In the genomic region with DNA sequence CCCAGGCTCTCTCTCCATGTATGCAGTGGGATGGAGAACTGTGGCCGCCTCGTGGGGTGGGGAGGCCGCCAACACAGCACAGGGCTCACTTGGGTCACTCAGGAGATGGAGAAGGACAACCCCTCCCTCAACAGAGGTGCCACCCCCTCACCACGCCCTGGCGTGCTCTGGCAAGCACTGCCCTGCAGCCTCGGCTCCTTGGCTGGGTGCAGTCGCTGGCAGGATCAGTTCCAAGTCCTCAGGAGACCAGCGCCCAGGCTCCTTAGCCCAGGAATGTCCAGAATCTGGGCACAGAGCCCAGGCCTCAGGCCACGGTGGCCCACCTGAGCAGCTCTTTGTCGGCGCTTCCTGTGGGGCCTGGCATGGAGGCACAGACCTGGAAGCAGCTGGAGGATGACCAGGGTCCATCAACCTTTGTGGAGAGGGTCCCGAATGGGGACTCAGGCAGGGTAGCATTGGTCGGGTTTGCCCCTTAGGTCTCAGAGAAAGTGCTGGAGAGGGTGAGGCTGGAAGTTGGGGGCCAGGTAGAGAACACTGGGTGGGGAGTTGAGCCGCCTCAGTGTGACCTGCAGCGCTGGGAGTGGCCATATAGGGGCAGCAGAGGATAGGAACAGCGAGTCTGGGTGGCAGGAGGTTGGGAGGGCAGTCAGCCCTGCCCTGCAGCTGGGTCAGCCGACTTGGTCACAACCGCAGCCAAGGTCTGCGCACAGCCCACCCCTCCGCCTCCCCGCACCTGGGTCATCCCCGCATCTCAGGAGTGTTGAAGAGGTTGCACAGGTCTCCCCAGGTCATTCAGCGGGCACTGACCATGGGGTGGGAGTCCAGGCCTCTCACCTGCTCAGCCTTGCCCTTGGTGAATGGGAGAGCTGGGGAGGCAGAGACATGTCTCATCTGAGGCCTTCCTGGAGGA, we compare ENCODE assay signal across 8 cellular contexts. TPM values are rescaled to one million over a fixed set of nuclear protein-coding genes. Genes with fewer than 3 reads are reported as not detected.
DNase-seq lines count a peak whose midpoint lies in the region; ATAC-seq, FAIRE-seq and TF ChIP-seq lines count a peak whose summit lies in the region.

No MANE protein-coding gene starts in this region.

- TF ChIP-seq POLR2A in IMR-90 (IDR thresholded peaks at IDR 0.05; ENCODE audit: low read depth, low read length): peak; percentile 61; the same call in 1 of the 2 replicates
- no peak for TF ChIP-seq POLR2A in HepG2 (IDR thresholded peaks at IDR 0.05; ENCODE audit: insufficient read depth in 1 of 2, low read depth in 2 of 2, low read length in 2 of 2)

- H3K27ac Mint-ChIP-seq in T-helper 17 cell: no peak overlapping the region

- peak; percentile 100 for ATAC-seq in IMR-90 (ENCODE audit: low read depth)
- peak; percentile 57 for ATAC-seq in T-helper 17 cell
- peak; percentile 82 for ATAC-seq in HepG2
- ATAC-seq in HG03139 (IDR thresholded peaks at IDR 0.05; ENCODE audit: unreplicated experiment): no peak
- no peak for ATAC-seq in HG03378 (IDR thresholded peaks at IDR 0.05; ENCODE audit: unreplicated experiment)

- no peak overlapping the region for H3K4me3 Mint-ChIP-seq in T-helper 17 cell

- peak; percentile 98 for TF ChIP-seq CTCF in IMR-90 (conservative IDR thresholded peaks at IDR 0.05; ENCODE audit: low read depth, low read length)
- peak; percentile 80 for TF ChIP-seq CTCF in colonic mucosa (IDR thresholded peaks at IDR 0.05)
- peak; percentile 99 for TF ChIP-seq CTCF in HepG2 (CRISPR knock-in tag; IDR thresholded peaks at IDR 0.05)

- H3K9me1 ChIP-seq in IMR-90 (ENCODE audit: insufficient read depth, low read length): no peaks in the 10 kb centered on the region; the same call in 1 of the 2 replicates

- peak overlapping the region; percentile 44 for H2AFZ ChIP-seq in IMR-90 (replicated peaks; ENCODE audit: low read length, poor library complexity)
- H2AFZ ChIP-seq in HepG2 (ENCODE audit: low read length): no peak overlapping the region

- TF ChIP-seq RAD21 in IMR-90 (IDR thresholded peaks at IDR 0.05; ENCODE audit: low read length) (peak; percentile 99), HepG2 (CRISPR knock-in tag; IDR thresholded peaks at IDR 0.05) (peak; percentile 99)

- peak overlapping the region; percentile 93 for H2BK20ac ChIP-seq in IMR-90 (ENCODE audit: low read depth, low read length)

- H2BK5ac ChIP-seq in IMR-90 (ENCODE audit: low read depth, low read length, poor library complexity, severe bottlenecking): peak overlapping the region; percentile 29

- POLR2A ChIA-PET in IMR-90 (lab: Charles Lee; ENCODE audit: unreplicated experiment): no interaction called here
- POLR2A ChIA-PET in HepG2 (lab: Yijun Ruan, JAX): interaction anchor here (1.2 to 1.3 kb wide), 2 partner anchors 8 to 58 kb away, joined by 4 to 6 read pairs; partner anchors contain the start of gene SUSD2

- H4K5ac ChIP-seq in IMR-90 (ENCODE audit: low read depth, low read length): peak overlapping the region; percentile 80

- H4K20me1 ChIP-seq in IMR-90 (ENCODE audit: insufficient read depth, low read length) (no peaks in the 10 kb centered on the region), HepG2 (ENCODE audit: insufficient read depth, low read length) (no peaks in the 10 kb centered on the region)

- H3K27me3 Mint-ChIP-seq in T-helper 17 cell: no peaks in the 10 kb centered on the region

- peak overlapping the region; percentile 87; the same call in 2 of the 3 replicates for H2BK15ac ChIP-seq in IMR-90 (ENCODE audit: low read depth, low read length)

- H3K36me3 Mint-ChIP-seq in T-helper 17 cell (ENCODE audit: low read depth): no peaks in the 10 kb centered on the region

- no peaks in the 10 kb centered on the region for H3K9me3 ChIP-seq in IMR-90 (ENCODE audit: control insufficient read depth, insufficient read depth, low read length)
- no peaks in the 10 kb centered on the region for H3K9me3 ChIP-seq in T-helper 17 cell (ENCODE audit: control insufficient read depth, low read length, poor library complexity, severe bottlenecking)
- H3K9me3 ChIP-seq in colonic mucosa: no peaks in the 10 kb centered on the region
- H3K9me3 ChIP-seq in HepG2 (ENCODE audit: low read length): no peaks in the 10 kb centered on the region

- H3K79me1 ChIP-seq in IMR-90 (ENCODE audit: low read depth in 1 of 2, low read length in 2 of 2): no peaks in the 10 kb centered on the region

- intact Hi-C loops in IMR-90 (cut with micrococcal nuclease): loop anchor here (1.0 to 5.0 kb wide), 4 partner anchors 19 to 338 kb away; no protein-coding TSS in a partner anchor
- intact Hi-C loops in colonic mucosa (cut with DNase I): loop anchor here (5.0 kb wide), 2 partner anchors 43 to 58 kb away; partner anchors contain the start of gene GGT5
- intact Hi-C loops in HepG2 (cut with micrococcal nuclease; ENCODE audit: unreplicated experiment): loop anchor here (1.0 kb wide), 2 partner anchors 42 to 58 kb away; no protein-coding TSS in a partner anchor

- no peaks in the 10 kb centered on the region for H3K27me3 ChIP-seq in IMR-90 (ENCODE audit: control insufficient read depth, insufficient read depth, low read length)
- H3K27me3 ChIP-seq in colonic mucosa: no peaks in the 10 kb centered on the region
- H3K27me3 ChIP-seq in HepG2 (ENCODE audit: control insufficient read depth in 1 of 2, insufficient read depth in 2 of 2, low read length in 2 of 2): no peaks in the 10 kb centered on the region

- peak overlapping the region; percentile 99 for H2BK120ac ChIP-seq in IMR-90 (ENCODE audit: low read depth, low read length)

- H3K36me3 ChIP-seq in IMR-90 (ENCODE audit: control insufficient read depth, insufficient read depth, low read length) (no peaks in the 10 kb centered on the region), colonic mucosa (no peaks in the 10 kb centered on the region), HepG2 (replicated peaks in 1 of 2; ENCODE audit: control insufficient read depth in 1 of 2, insufficient read depth in 2 of 2, low read length in 2 of 2) (no peaks in the 10 kb centered on the region)

- DNase-seq in EL: peak; percentile 62
- DNase-seq in IMR-90: peak; percentile 50
- no peak for DNase-seq in T-helper 17 cell
- peak; percentile 75 for DNase-seq in colonic mucosa
- peak; percentile 52 for DNase-seq in HepG2 (ENCODE audit: low spot score)
- DNase-seq in stimulated activated CD8-positive, alpha-beta memory T cell treated with anti-CD3 and anti-CD28 coated beads, Interleukin-15, amount 100 ng/mL, for 1 hour (ENCODE audit: low read depth): peak; percentile 12

- H3K4me3 ChIP-seq in IMR-90 (ENCODE audit: insufficient read depth, low read depth, low read length) (no peak overlapping the region), colonic mucosa (no peak overlapping the region), HepG2 (replicated peaks in 1 of 3; ENCODE audit: insufficient read depth in 1 of 3, low read depth in 2 of 3, low read length in 3 of 3) (peak overlapping the region in 1 of 3 experiments; percentile 30; a peak in 1 of 6 replicates)

- dilution Hi-C loops in IMR-90 (cut with HindIII; ENCODE audit: low sequenced_read_pairs, unreplicated experiment): no loop called here

- no peak overlapping the region for H3K23ac ChIP-seq in IMR-90 (ENCODE audit: low read depth, low read length)

- BruUV-seq in IMR-90 (replicated peaks; lab: Mats Ljungman, UMichigan): no TSS peak
- no TSS peak for BruUV-seq in HepG2 (replicated peaks; lab: Mats Ljungman, UMichigan)

- peak; percentile 80 for FAIRE-seq in HepG2 (lab: Jason Lieb, UNC)

- CTCF ChIA-PET in IMR-90 (lab: Yijun Ruan, JAX): interaction anchor here (0.6 to 1.5 kb wide), 7 partner anchors 9 to 327 kb away, joined by 3 to 13 read pairs (median 3); partner anchors contain the start of gene GGT5
- CTCF ChIA-PET in HepG2 (lab: Yijun Ruan, JAX; ENCODE audit: low intra/inter-chr PET ratio, low total read pairs): interaction anchor here (1.7 to 3.5 kb wide), 3 partner anchors 41 to 70 kb away, joined by 9 to 61 read pairs (median 33); no protein-coding TSS in a partner anchor

- H3K4ac ChIP-seq in IMR-90 (ENCODE audit: low read depth, low read length): peak overlapping the region; percentile 90

- no peak overlapping the region for H3K9ac ChIP-seq in IMR-90 (ENCODE audit: low read depth, low read length)
- H3K9ac ChIP-seq in colonic mucosa (ENCODE audit: low read depth in 2 of 2, low read length in 2 of 2): no peak overlapping the region
- no peak overlapping the region for H3K9ac ChIP-seq in HepG2 (ENCODE audit: insufficient read depth, low read depth, low read length)

- H3K79me2 ChIP-seq in HepG2 (ENCODE audit: insufficient read depth, low read length): no peaks in the 10 kb centered on the region

- H3K4me1 ChIP-seq in IMR-90 (ENCODE audit: control insufficient read depth, insufficient read depth, low read length): peaks cover 10% of the 10 kb centered on the region
- no peaks in the 10 kb centered on the region for H3K4me1 ChIP-seq in colonic mucosa
- peaks cover 26% of the 10 kb centered on the region for H3K4me1 ChIP-seq in HepG2 (ENCODE audit: insufficient read depth, low read length)

- 31% methylated on average over 12 of the region's 23 CpGs; no CpG with 5 or more reads in 1 of the 2 experiments for WGBS in IMR-90 (ENCODE audit: extremely low coverage in 2 of 2, insufficient read length in 1 of 2), 2 experiments
- 25% methylated on average over 4 of the region's 23 CpGs for WGBS in HepG2 (ENCODE audit: low lambda C conversion rate)

- in situ Hi-C loops in IMR-90 (cut with MboI; ENCODE audit: low sequenced_read_pairs): no loop called here
- in situ Hi-C loops in HepG2 (cut with HindIII; ENCODE audit: extremely low pct_ligation_motif_present, low pct_unique_long_range_greater_than_20kb): loop anchor here (5.0 kb wide), 1 partner anchor 58 kb away; the partner anchor contains the start of gene GGT5

- H4K8ac ChIP-seq in IMR-90 (ENCODE audit: low read depth in 2 of 2, low read length in 2 of 2): peak overlapping the region; percentile 34 to 90; a peak in 2 of 4 replicates

- peak overlapping the region; percentile 35 for H2AK9ac ChIP-seq in IMR-90 (replicated peaks; ENCODE audit: low read depth, low read length, poor library complexity)

- H3K27ac ChIP-seq in IMR-90 (ENCODE audit: insufficient read depth, low read length) (peak overlapping the region; percentile 16), colonic mucosa (no peak overlapping the region), HepG2 (ENCODE audit: extremely low read length, insufficient read depth, low read length) (no peak overlapping the region)

- H3K56ac ChIP-seq in IMR-90 (ENCODE audit: extremely low read depth, insufficient read depth, low read length): no peak overlapping the region

- no peaks in the 10 kb centered on the region for H3K4me1 Mint-ChIP-seq in T-helper 17 cell

- H4K91ac ChIP-seq in IMR-90 (ENCODE audit: insufficient read depth, low read depth, low read length): peak overlapping the region; percentile 91

- peak overlapping the region; percentile 0 for H3K14ac ChIP-seq in IMR-90 (replicated peaks; ENCODE audit: low read depth, low read length)

- H3K4me2 ChIP-seq in IMR-90 (ENCODE audit: low read depth, low read length) (no peak overlapping the region), HepG2 (ENCODE audit: low read depth, low read length) (peak overlapping the region; percentile 64)

- peak overlapping the region; percentile 94 for H2AK5ac ChIP-seq in IMR-90 (ENCODE audit: low read depth, low read length)

- TF ChIP-seq EP300 in HepG2 (IDR thresholded peaks at IDR 0.05; ENCODE audit: low read depth in 2 of 2, low read length in 2 of 2) (no peak), HepG2 (CRISPR knock-in tag; IDR thresholded peaks at IDR 0.05; ENCODE audit: borderline replicate concordance) (no peak)

- H3K18ac ChIP-seq in IMR-90 (ENCODE audit: low read depth, low read length): peak overlapping the region; percentile 5

RNA-seq across cellular contexts. Expression of gene SUSD2, which starts 8.2 kb away (rescaled TPM):
- total RNA-seq in IMR-90 (2012; rRNA removed) (0.18 and 0.28 TPM in 2 replicates), T-helper 17 cell (1 to 10 TPM in 1 of 2 donors, under 1 TPM in 1; 0.80 to 1.1 TPM), colonic mucosa (1 to 10 TPM; 1.2 to 2.4 TPM), HepG2 (2016; rRNA removed; fragmentation: Illumina TruSeq; extraction: Trizol) (0.94 and 2.1 TPM in 2 replicates)
- polyA plus RNA-seq in IMR-90 (2012; rRNA removed) (1.6 and 2.4 TPM in 2 replicates), HepG2 (2011; rRNA removed) (11.0 and 12.7 TPM in 2 replicates)
- 1.1 and 1.9 TPM in 2 replicates for polyA plus RNA-seq in IMR-90 (2012; cell fraction: cytosol; rRNA removed)
- polyA plus RNA-seq in IMR-90 (2012; cell fraction: nucleus; rRNA removed; ENCODE audit: low replicate concordance): 1.9 and 4.1 TPM in 2 replicates
- total RNA-seq in HepG2 (2016; cell fraction: cytosol; rRNA removed; fragmentation: Illumina TruSeq; extraction: Trizol; ENCODE audit: low read depth): 0.20 and 0.44 TPM in 2 replicates
- total RNA-seq in HepG2 (2016; cell fraction: insoluble cytoplasmic fraction; rRNA removed; fragmentation: Illumina TruSeq; extraction: Trizol): 0.64 and 2.1 TPM in 2 replicates
- 0.48 and 0.49 TPM in 2 replicates for total RNA-seq in HepG2 (2016; cell fraction: membrane; rRNA removed; fragmentation: Illumina TruSeq; extraction: Trizol)
- total RNA-seq in HepG2 (2016; cell fraction: nucleus; rRNA removed; fragmentation: Illumina TruSeq; extraction: Trizol): 3.6 and 3.8 TPM in 2 replicates
- 3.8 and 6.5 TPM in 2 replicates for polyA plus RNA-seq in HepG2 (2011; cell fraction: cytosol; rRNA removed)
- polyA plus RNA-seq in HepG2 (2011; cell fraction: nucleus; rRNA removed): 12.4 and 16.2 TPM in 2 replicates
- 2.7 and 4.1 TPM in 2 replicates for polyA plus RNA-seq in HepG2 (2012)
- polyA plus RNA-seq in HepG2 (2016; cell fraction: cytosol; fragmentation: Illumina TruSeq; extraction: Trizol; ENCODE audit: low read depth): 0.27 and 0.36 TPM in 2 replicates
- 1.3 and 1.8 TPM in 2 replicates for polyA plus RNA-seq in HepG2 (2016; cell fraction: insoluble cytoplasmic fraction; fragmentation: Illumina TruSeq; extraction: Trizol; ENCODE audit: low read depth)
- polyA plus RNA-seq in HepG2 (2016; cell fraction: membrane; fragmentation: Illumina TruSeq; extraction: Trizol; ENCODE audit: low read depth): 0.41 and 0.74 TPM in 2 replicates
- 8.0 and 8.7 TPM in 2 replicates for polyA plus RNA-seq in HepG2 (2016; cell fraction: nucleus; fragmentation: Illumina TruSeq; extraction: Trizol; ENCODE audit: insufficient read depth, low read depth)
- 0.77 and 15.6 TPM in 2 replicates for polyA minus RNA-seq in HepG2 (2011; rRNA and poly(A)+ RNA removed; ENCODE audit: low replicate concordance)
- 5.4 and 6.8 TPM in 2 replicates for polyA minus RNA-seq in HepG2 (2011; cell fraction: cytosol; rRNA and poly(A)+ RNA removed)
- polyA minus RNA-seq in HepG2 (2011; cell fraction: nucleus; rRNA and poly(A)+ RNA removed): 4.4 and 4.6 TPM in 2 replicates

RNA-seq across cellular contexts. Expression of gene GGT5, which starts 55.4 kb away (rescaled TPM):
- total RNA-seq in IMR-90 (2012; rRNA removed) (0.18 and 0.28 TPM in 2 replicates), T-helper 17 cell (not detected), colonic mucosa (1 to 10 TPM; 2.6 to 3.7 TPM), HepG2 (2016; rRNA removed; fragmentation: Illumina TruSeq; extraction: Trizol) (0.35 and 0.69 TPM in 2 replicates)
- polyA plus RNA-seq in IMR-90 (2012; rRNA removed) (3.1 and 5.8 TPM in 2 replicates), HepG2 (2011; rRNA removed) (2.1 and 3.1 TPM in 2 replicates)
- polyA plus RNA-seq in IMR-90 (2012; cell fraction: cytosol; rRNA removed): 0.58 and 3.1 TPM in 2 replicates
- 15.2 and 20.3 TPM in 2 replicates for polyA plus RNA-seq in IMR-90 (2012; cell fraction: nucleus; rRNA removed; ENCODE audit: low replicate concordance)
- not detected in 2 replicates for total RNA-seq in HepG2 (2016; cell fraction: cytosol; rRNA removed; fragmentation: Illumina TruSeq; extraction: Trizol; ENCODE audit: low read depth)
- 0.15 and 0.56 TPM in 2 replicates for total RNA-seq in HepG2 (2016; cell fraction: insoluble cytoplasmic fraction; rRNA removed; fragmentation: Illumina TruSeq; extraction: Trizol)
- 0.15 and 0.17 TPM in 2 replicates for total RNA-seq in HepG2 (2016; cell fraction: membrane; rRNA removed; fragmentation: Illumina TruSeq; extraction: Trizol)
- 0.34 and 0.96 TPM in 2 replicates for total RNA-seq in HepG2 (2016; cell fraction: nucleus; rRNA removed; fragmentation: Illumina TruSeq; extraction: Trizol)
- 2.3 and 3.5 TPM in 2 replicates for polyA plus RNA-seq in HepG2 (2011; cell fraction: cytosol; rRNA removed)
- polyA plus RNA-seq in HepG2 (2011; cell fraction: nucleus; rRNA removed): 13.6 and 29.0 TPM in 2 replicates
- 0.55 and 1.0 TPM in 2 replicates for polyA plus RNA-seq in HepG2 (2012)
- polyA plus RNA-seq in HepG2 (2016; cell fraction: cytosol; fragmentation: Illumina TruSeq; extraction: Trizol; ENCODE audit: low read depth): 0.11 and 0.16 TPM in 2 replicates
- polyA plus RNA-seq in HepG2 (2016; cell fraction: insoluble cytoplasmic fraction; fragmentation: Illumina TruSeq; extraction: Trizol; ENCODE audit: low read depth): 0.19 TPM in 1 of 2 replicates, not detected in the other
- polyA plus RNA-seq in HepG2 (2016; cell fraction: membrane; fragmentation: Illumina TruSeq; extraction: Trizol; ENCODE audit: low read depth): 0.35 TPM in 1 of 2 replicates, not detected in the other
- 2.3 and 3.8 TPM in 2 replicates for polyA plus RNA-seq in HepG2 (2016; cell fraction: nucleus; fragmentation: Illumina TruSeq; extraction: Trizol; ENCODE audit: insufficient read depth, low read depth)
- 0.42 and 7.4 TPM in 2 replicates for polyA minus RNA-seq in HepG2 (2011; rRNA and poly(A)+ RNA removed; ENCODE audit: low replicate concordance)
- polyA minus RNA-seq in HepG2 (2011; cell fraction: cytosol; rRNA and poly(A)+ RNA removed): 1.7 and 1.8 TPM in 2 replicates
- 2.4 and 3.9 TPM in 2 replicates for polyA minus RNA-seq in HepG2 (2011; cell fraction: nucleus; rRNA and poly(A)+ RNA removed)

Comparison
In these comparisons a context has a peak if more than half of its experiments do, and no peak if none do; other contexts are left out.
1. DNase-seq: peak in EL (single experiment), IMR-90 (single experiment), colonic mucosa (single experiment), HepG2 (single experiment) and stimulated activated CD8-positive, alpha-beta memory T cell treated with anti-CD3 and anti-CD28 coated beads, Interleukin-15, amount 100 ng/mL, for 1 hour (single experiment); none in T-helper 17 cell (0 of 3).
2. ATAC-seq: peak in IMR-90 (single experiment), T-helper 17 cell (single experiment) and HepG2 (single experiment); none in HG03139 (single experiment) and HG03378 (single experiment).
3. Peak in every context shown above with its lines, with median percentiles within 50 percentile points of each other: CTCF ChIP-seq.